Comparison of ENCODE assay signal across 8 cellular contexts in the genomic region with DNA sequence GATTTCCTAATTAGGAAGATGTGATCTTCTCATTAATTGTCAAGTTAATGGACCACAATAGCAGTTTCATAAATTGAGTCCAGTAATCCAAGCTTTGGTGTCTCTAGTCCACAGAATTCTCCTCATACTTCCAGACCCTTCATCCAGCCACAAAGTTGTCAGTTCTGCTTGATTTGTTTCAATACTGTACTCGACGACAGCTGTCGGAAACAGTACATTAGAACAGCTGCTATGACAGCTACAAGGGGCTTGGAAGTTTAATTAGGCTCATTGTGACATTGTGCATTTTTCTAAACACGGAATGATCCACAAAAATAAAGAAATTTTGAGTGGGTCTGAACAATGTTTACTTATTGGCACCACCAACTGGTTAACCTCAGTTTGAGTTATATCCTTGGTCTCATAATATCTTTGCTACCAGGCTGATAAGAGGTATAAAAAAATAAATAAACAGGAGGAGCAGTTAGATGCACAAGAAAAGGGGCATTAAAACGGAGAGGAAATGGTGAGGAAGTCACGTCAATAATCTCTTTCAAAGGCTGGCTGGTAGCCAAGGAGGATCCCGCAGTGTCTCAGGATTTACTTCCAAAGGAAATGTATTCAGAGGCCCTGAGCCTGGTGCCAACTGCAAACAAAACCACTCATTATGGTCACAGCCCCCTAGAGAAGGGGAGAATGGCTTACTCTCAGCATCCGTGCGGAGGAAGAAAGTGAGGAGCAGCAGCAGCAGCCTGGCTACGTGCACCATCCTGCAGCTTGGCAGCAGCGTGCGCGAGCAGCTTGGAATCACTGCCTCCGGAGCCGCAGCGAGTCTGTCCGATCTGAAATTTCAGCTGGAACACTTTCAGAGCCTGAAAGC.
DNase-seq lines count a peak whose midpoint lies in the region; ATAC-seq and TF ChIP-seq lines count a peak whose summit lies in the region.

No MANE protein-coding gene starts in this region.

- H3K9me3 ChIP-seq in IMR-90 (ENCODE audit: control insufficient read depth, insufficient read depth, low read length) (peaks cover 3% of the 10 kb centered on the region), adipocyte (ENCODE audit: control insufficient read depth, low read length) (no peaks in the 10 kb centered on the region)

- no peak overlapping the region for H3K18ac ChIP-seq in IMR-90 (ENCODE audit: low read depth, low read length)

- DNase-seq in IMR-90 (no peak), adipocyte (ENCODE audit: low read depth) (no peak), left ventricle myocardium superior (peak; percentile 74), skeletal muscle cell (ENCODE audit: low read depth) (peak; percentile 41)

- no peak for TF ChIP-seq POLR2A in IMR-90 (IDR thresholded peaks at IDR 0.05; ENCODE audit: low read depth, low read length)

- no peak overlapping the region for H2BK15ac ChIP-seq in IMR-90 (ENCODE audit: low read depth, low read length)

- peak overlapping the region; percentile 50; the same call in 1 of the 2 replicates for H3K4me2 ChIP-seq in IMR-90 (ENCODE audit: low read depth, low read length)

- in situ Hi-C loops in IMR-90 (cut with MboI; ENCODE audit: low sequenced_read_pairs): no loop called here

- H3K79me1 ChIP-seq in IMR-90 (ENCODE audit: low read depth in 1 of 2, low read length in 2 of 2): no peaks in the 10 kb centered on the region

- H2AK5ac ChIP-seq in IMR-90 (ENCODE audit: low read depth, low read length): no peak overlapping the region

- ATAC-seq in IMR-90 (ENCODE audit: low read depth) (no peak), left ventricle myocardium superior (peak; percentile 77), HG03571 (IDR thresholded peaks at IDR 0.05; ENCODE audit: unreplicated experiment) (no peak), GM21447 (IDR thresholded peaks at IDR 0.05; ENCODE audit: unreplicated experiment) (no peak), HG02759 (IDR thresholded peaks at IDR 0.05; ENCODE audit: unreplicated experiment) (no peak), GM21367 (IDR thresholded peaks at IDR 0.05; ENCODE audit: unreplicated experiment) (no peak)

- no peak overlapping the region for H4K8ac ChIP-seq in IMR-90 (ENCODE audit: low read depth in 2 of 2, low read length in 2 of 2)

- H3K4me3 ChIP-seq in IMR-90 (ENCODE audit: insufficient read depth, low read depth, low read length) (no peak overlapping the region), adipocyte (ENCODE audit: low read length) (peak overlapping the region; percentile 71), skeletal muscle cell (ENCODE audit: low read depth, low read length) (peak overlapping the region; percentile 29)

- H3K36me3 ChIP-seq in IMR-90 (ENCODE audit: control insufficient read depth, insufficient read depth, low read length) (no peaks in the 10 kb centered on the region), adipocyte (ENCODE audit: control insufficient read depth, insufficient read depth, low read length, severe bottlenecking) (no peaks in the 10 kb centered on the region)

- WGBS in IMR-90 (ENCODE audit: extremely low coverage in 2 of 2, insufficient read length in 1 of 2), 2 experiments: 15% methylated on average over 3 of the region's 17 CpGs; no CpG with 5 or more reads in 1 of the 2 experiments

- no peak overlapping the region for H4K91ac ChIP-seq in IMR-90 (ENCODE audit: insufficient read depth, low read depth, low read length)

- no peak overlapping the region for H2BK120ac ChIP-seq in IMR-90 (ENCODE audit: low read depth, low read length)

- no TSS peak for BruUV-seq in IMR-90 (replicated peaks; lab: Mats Ljungman, UMichigan)

- no peak overlapping the region for H2AK9ac ChIP-seq in IMR-90 (replicated peaks; ENCODE audit: low read depth, low read length, poor library complexity)

- no peaks in the 10 kb centered on the region for H4K20me1 ChIP-seq in IMR-90 (ENCODE audit: insufficient read depth, low read length)

- CTCF ChIA-PET in IMR-90 (lab: Yijun Ruan, JAX): no interaction called here

- H4K5ac ChIP-seq in IMR-90 (ENCODE audit: low read depth, low read length): no peak overlapping the region

- H3K27me3 ChIP-seq in IMR-90 (ENCODE audit: control insufficient read depth, insufficient read depth, low read length) (no peaks in the 10 kb centered on the region), adipocyte (replicated peaks; ENCODE audit: control insufficient read depth, insufficient read depth, low read length) (no peaks in the 10 kb centered on the region)

- no peak for TF ChIP-seq CTCF in IMR-90 (conservative IDR thresholded peaks at IDR 0.05; ENCODE audit: low read depth, low read length)

- intact Hi-C loops in IMR-90 (cut with micrococcal nuclease): no loop called here
- intact Hi-C loops in left ventricle myocardium superior (cut with micrococcal nuclease): no loop called here

- H2AFZ ChIP-seq in IMR-90 (replicated peaks; ENCODE audit: low read length, poor library complexity): no peak overlapping the region

- no peak overlapping the region for H2BK5ac ChIP-seq in IMR-90 (ENCODE audit: low read depth, low read length, poor library complexity, severe bottlenecking)

- no peaks in the 10 kb centered on the region for H3K9me1 ChIP-seq in IMR-90 (ENCODE audit: insufficient read depth, low read length)

- H3K27ac ChIP-seq in IMR-90 (ENCODE audit: insufficient read depth, low read length): no peak overlapping the region

- H3K56ac ChIP-seq in IMR-90 (ENCODE audit: extremely low read depth, insufficient read depth, low read length): no peak overlapping the region

- no peak overlapping the region for H3K4ac ChIP-seq in IMR-90 (ENCODE audit: low read depth, low read length)

- no peak overlapping the region for H2BK20ac ChIP-seq in IMR-90 (ENCODE audit: low read depth, low read length)

- no peak overlapping the region for H3K23ac ChIP-seq in IMR-90 (ENCODE audit: low read depth, low read length)

- H3K4me1 ChIP-seq in IMR-90 (ENCODE audit: control insufficient read depth, insufficient read depth, low read length) (no peaks in the 10 kb centered on the region), adipocyte (ENCODE audit: control insufficient read depth, insufficient read depth, low read length) (peaks cover 7% of the 10 kb centered on the region)

- dilution Hi-C loops in IMR-90 (cut with HindIII; ENCODE audit: low sequenced_read_pairs, unreplicated experiment): no loop called here

- POLR2A ChIA-PET in IMR-90 (lab: Charles Lee; ENCODE audit: unreplicated experiment): no interaction called here

- H3K9ac ChIP-seq in IMR-90 (ENCODE audit: low read depth, low read length): no peak overlapping the region
- H3K9ac ChIP-seq in adipocyte (ENCODE audit: low read length): peak overlapping the region; percentile 41

- no peak overlapping the region for H3K14ac ChIP-seq in IMR-90 (replicated peaks; ENCODE audit: low read depth, low read length)

- no peak for TF ChIP-seq RAD21 in IMR-90 (IDR thresholded peaks at IDR 0.05; ENCODE audit: low read length)

TF ChIP-seq in IMR-90, 13 proteins besides CTCF, POLR2A, EP300 and RAD21:
- TF ChIP-seq FOS (IDR thresholded peaks at IDR 0.05; ENCODE audit: low read depth, low read length) (no peak), BHLHE40 (IDR thresholded peaks at IDR 0.05; ENCODE audit: low read depth, low read length) (no peak), NFE2L2 (IDR thresholded peaks at IDR 0.05; ENCODE audit: low read depth, low read length) (no peak)
- TF ChIP-seq, protein P1, sequence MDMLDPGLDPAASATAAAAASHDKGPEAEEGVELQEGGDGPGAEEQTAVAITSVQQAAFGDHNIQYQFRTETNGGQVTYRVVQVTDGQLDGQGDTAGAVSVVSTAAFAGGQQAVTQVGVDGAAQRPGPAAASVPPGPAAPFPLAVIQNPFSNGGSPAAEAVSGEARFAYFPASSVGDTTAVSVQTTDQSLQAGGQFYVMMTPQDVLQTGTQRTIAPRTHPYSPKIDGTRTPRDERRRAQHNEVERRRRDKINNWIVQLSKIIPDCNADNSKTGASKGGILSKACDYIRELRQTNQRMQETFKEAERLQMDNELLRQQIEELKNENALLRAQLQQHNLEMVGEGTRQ (IDR thresholded peaks at IDR 0.05; ENCODE audit: low read depth, low read length): no peak
- TF ChIP-seq, protein P2, sequence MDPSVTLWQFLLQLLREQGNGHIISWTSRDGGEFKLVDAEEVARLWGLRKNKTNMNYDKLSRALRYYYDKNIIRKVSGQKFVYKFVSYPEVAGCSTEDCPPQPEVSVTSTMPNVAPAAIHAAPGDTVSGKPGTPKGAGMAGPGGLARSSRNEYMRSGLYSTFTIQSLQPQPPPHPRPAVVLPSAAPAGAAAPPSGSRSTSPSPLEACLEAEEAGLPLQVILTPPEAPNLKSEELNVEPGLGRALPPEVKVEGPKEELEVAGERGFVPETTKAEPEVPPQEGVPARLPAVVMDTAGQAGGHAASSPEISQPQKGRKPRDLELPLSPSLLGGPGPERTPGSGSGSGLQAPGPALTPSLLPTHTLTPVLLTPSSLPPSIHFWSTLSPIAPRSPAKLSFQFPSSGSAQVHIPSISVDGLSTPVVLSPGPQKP (IDR thresholded peaks at IDR 0.05; ENCODE audit: borderline replicate concordance, low read depth, low read length): no peak
TF ChIP-seq in IMR-90: peak in this region for 0.

Comparison
In these comparisons a context has a peak if more than half of its experiments do, and no peak if none do; other contexts are left out.
1. DNase-seq: peak in left ventricle myocardium superior (single experiment) and skeletal muscle cell (single experiment); none in IMR-90 (single experiment) and adipocyte (single experiment).